10 cellular contexts compared by ENCODE assay signal in the genomic region with DNA sequence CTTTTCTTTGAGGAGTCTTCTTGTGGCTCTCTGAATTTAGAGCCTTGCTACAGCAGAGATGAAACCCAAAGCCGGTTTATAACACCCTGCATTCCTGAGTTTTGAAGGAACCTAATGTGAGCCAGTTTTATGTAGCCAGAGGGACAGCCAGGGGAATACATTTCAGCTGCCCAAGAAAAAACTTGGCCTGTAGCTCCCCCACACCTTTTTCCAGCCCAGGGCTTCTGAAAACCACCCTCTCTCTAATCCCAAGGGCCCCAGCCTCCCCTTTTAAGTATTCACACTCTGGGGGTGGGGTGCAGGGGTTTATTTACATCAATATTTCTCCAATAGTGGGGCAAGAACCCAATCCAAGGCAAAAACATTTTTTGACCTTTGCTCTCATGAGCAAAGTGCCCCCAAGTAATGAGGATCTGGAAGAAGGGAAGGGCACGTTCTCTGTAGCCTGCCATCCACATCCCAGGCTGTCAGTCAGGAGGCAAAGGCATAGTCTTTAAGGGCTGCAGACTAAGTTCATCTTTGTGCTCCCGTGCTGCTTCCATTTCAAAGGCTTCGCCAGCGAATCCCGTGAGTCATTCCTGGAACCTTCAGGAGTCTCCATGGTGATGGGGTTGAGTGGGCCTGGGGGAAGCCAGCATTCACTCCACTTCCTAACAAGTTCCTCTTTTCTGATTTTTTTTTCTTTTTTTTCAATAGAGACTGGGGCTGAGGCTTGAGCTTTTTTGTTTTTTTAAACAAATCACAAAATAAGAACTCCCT. TPM values are rescaled to one million over a fixed set of nuclear protein-coding genes. Genes with fewer than 3 reads are reported as not detected.
DNase-seq lines count a peak whose midpoint lies in the region; ATAC-seq and TF ChIP-seq lines count a peak whose summit lies in the region.
"Had no signal": no experiment of that assay in that cellular context is flagged by ENCODE, and none has a peak within 500 bp of the region (broad histone marks: within the 10 kb centered on the region; RNA-seq: fewer than 3 reads in every experiment).

No MANE protein-coding gene starts in this region.

- no peak for ATAC-seq in effector memory CD8-positive, alpha-beta T cell (replicated peaks)

- H3K27ac ChIP-seq in thyroid gland = no peak overlapping the region
- H3K27ac ChIP-seq: 22Rv1 had no signal

- POLR2A ChIA-PET in activated CD4-positive, alpha-beta T cell treated with anti-CD3 and anti-CD28 coated beads, Interleukin-2, amount 10 ng/mL, durations not matched to agents 7 days and 5 days (lab: Charles Lee) = no interaction called here

- no peaks in the 10 kb centered on the region for H3K4me1 Mint-ChIP-seq in activated CD4-positive, alpha-beta T cell treated with anti-CD3 and anti-CD28 coated beads, Interleukin-2, amount 10 ng/mL, durations not matched to agents 7 days and 5 days
- peaks cover 7 to 11% of the 10 kb centered on the region in 2 donors for H3K4me1 Mint-ChIP-seq in effector memory CD8-positive, alpha-beta T cell (ENCODE audit: low read depth in 2 of 2)

- no peak overlapping the region for H3K27ac Mint-ChIP-seq in activated CD4-positive, alpha-beta T cell treated with anti-CD3 and anti-CD28 coated beads, Interleukin-2, amount 10 ng/mL, durations not matched to agents 7 days and 5 days
- H3K27ac Mint-ChIP-seq in effector memory CD8-positive, alpha-beta T cell = no peak overlapping the region

- H3K27me3 ChIP-seq in thyroid gland = no peaks in the 10 kb centered on the region

- intact Hi-C loops in thyroid gland (cut with DNase I) = no loop called here

- H3K36me3 ChIP-seq in thyroid gland = no peaks in the 10 kb centered on the region

- no peak overlapping the region for H3K4me3 Mint-ChIP-seq in activated CD4-positive, alpha-beta T cell treated with anti-CD3 and anti-CD28 coated beads, Interleukin-2, amount 10 ng/mL, durations not matched to agents 7 days and 5 days
- no peak overlapping the region for H3K4me3 Mint-ChIP-seq in effector memory CD8-positive, alpha-beta T cell

- no peak for TF ChIP-seq POLR2A in thyroid gland (IDR thresholded peaks at IDR 0.05)

- no peak for TF ChIP-seq CTCF in thyroid gland (IDR thresholded peaks at IDR 0.05)

- CTCF ChIA-PET in activated CD4-positive, alpha-beta T cell treated with anti-CD3 and anti-CD28 coated beads, Interleukin-2, amount 10 ng/mL, durations not matched to agents 7 days and 5 days (lab: Charles Lee) = interaction anchor here (0.5 to 1.7 kb wide), 4 partner anchors 11 to 397 kb away, joined by 3 to 4 read pairs (median 3); no protein-coding TSS in a partner anchor

- H3K9me3 ChIP-seq in thyroid gland = no peaks in the 10 kb centered on the region

- no peak overlapping the region for H3K4me3 ChIP-seq in thyroid gland (replicated peaks in 1 of 3)

- DNase-seq in DMS 273 (lab: John Stamatoyannopoulos, UW; ENCODE audit: unreplicated experiment) (peak; percentile 67), DMS 273 treated with DMSO at 0.1 percent for 48 hours (lab: John Stamatoyannopoulos, UW) (no peak), astrocyte of the hippocampus (ENCODE audit: low read depth, low spot score) (peak; percentile 93), iris pigment epithelial cell (ENCODE audit: low read depth) (peak; percentile 77), thyroid gland (peak; percentile 54), HuH-7.5 (ENCODE audit: low spot score) (no peak)
- DNase-seq in activated CD4-positive, alpha-beta T cell treated with anti-CD3 and anti-CD28 coated beads, Interleukin-2, amount 10 ng/mL, durations not matched to agents 7 days and 5 days = no peak
- DNase-seq in effector memory CD8-positive, alpha-beta T cell = no peak

- no peaks in the 10 kb centered on the region for H3K9me3 Mint-ChIP-seq in activated CD4-positive, alpha-beta T cell treated with anti-CD3 and anti-CD28 coated beads, Interleukin-2, amount 10 ng/mL, durations not matched to agents 7 days and 5 days
- H3K9me3 Mint-ChIP-seq in effector memory CD8-positive, alpha-beta T cell = no peaks in the 10 kb centered on the region

- 43 to 46% methylated on average over 6 of the region's 6 CpGs for WGBS in thyroid gland, 2 donors

- H3K36me3 Mint-ChIP-seq in activated CD4-positive, alpha-beta T cell treated with anti-CD3 and anti-CD28 coated beads, Interleukin-2, amount 10 ng/mL, durations not matched to agents 7 days and 5 days (ENCODE audit: low read depth) = no peaks in the 10 kb centered on the region
- no peaks in the 10 kb centered on the region for H3K36me3 Mint-ChIP-seq in effector memory CD8-positive, alpha-beta T cell (ENCODE audit: insufficient read depth)

- H3K27me3 Mint-ChIP-seq in activated CD4-positive, alpha-beta T cell treated with anti-CD3 and anti-CD28 coated beads, Interleukin-2, amount 10 ng/mL, durations not matched to agents 7 days and 5 days = peaks cover 9% of the 10 kb centered on the region
- H3K27me3 Mint-ChIP-seq in effector memory CD8-positive, alpha-beta T cell = peaks cover 41 to 55% of the 10 kb centered on the region in 2 donors

- peaks cover 0 to 7% of the 10 kb centered on the region in 2 donors for H3K4me1 ChIP-seq in thyroid gland

RNA-seq across cellular contexts. Expression of a gene that starts 33.2 kb away (rescaled TPM):
- total RNA-seq in thyroid gland = 10 to 100 TPM; 15.2 to 99.7 (median 46.0) TPM
- total RNA-seq in activated CD4-positive, alpha-beta T cell treated with anti-CD3 and anti-CD28 coated beads, Interleukin-2, amount 10 ng/mL, durations not matched to agents 7 days and 5 days = not detected

RNA-seq across cellular contexts. Expression of a gene that starts 59.6 kb away (rescaled TPM):
- under 1 TPM in 1 of 4 donors, not detected in 3; 0.27 TPM for total RNA-seq in thyroid gland
- not detected for total RNA-seq in activated CD4-positive, alpha-beta T cell treated with anti-CD3 and anti-CD28 coated beads, Interleukin-2, amount 10 ng/mL, durations not matched to agents 7 days and 5 days
- total RNA-seq: bronchial epithelial cell had no signal

Comparison
In these comparisons a context has a peak if more than half of its experiments do, and no peak if none do; other contexts are left out.
1. DNase-seq: peak in DMS 273 (single experiment), astrocyte of the hippocampus (single experiment), iris pigment epithelial cell (single experiment) and thyroid gland (2 of 2); none in DMS 273 treated with DMSO at 0.1 percent for 48 hours (single experiment), HuH-7.5 (single experiment), activated CD4-positive, alpha-beta T cell treated with anti-CD3 and anti-CD28 coated beads, Interleukin-2, amount 10 ng/mL, durations not matched to agents 7 days and 5 days (single experiment) and effector memory CD8-positive, alpha-beta T cell (0 of 3).
2. RNA of a gene that starts 33.2 kb away (total RNA-seq): 15.2 to 99.7 TPM in thyroid gland; not detected in activated CD4-positive, alpha-beta T cell treated with anti-CD3 and anti-CD28 coated beads, Interleukin-2, amount 10 ng/mL, durations not matched to agents 7 days and 5 days; every median in the first group is over 10 times any median in the second.